Comparison of ENCODE assay signal across 12 cellular contexts in genomic region chr5:72440207-72440638, GRCh38.
DNase-seq lines count a peak whose midpoint lies in the region; ATAC-seq lines count a peak whose summit lies in the region.
"Had no signal": no experiment of that assay in that cellular context is flagged by ENCODE, and none has a peak within 500 bp of the region (broad histone marks: within the 10 kb centered on the region; RNA-seq: fewer than 3 reads in every experiment).

No MANE protein-coding gene starts in this region.

- ATAC-seq in GM18502 (IDR thresholded peaks at IDR 0.05; ENCODE audit: poor library complexity, unreplicated experiment) (peak; percentile 50), GM21619 (IDR thresholded peaks at IDR 0.05; ENCODE audit: unreplicated experiment) (peak; percentile 56), HG03460 (IDR thresholded peaks at IDR 0.05; ENCODE audit: unreplicated experiment) (peak; percentile 45), HG03521 (IDR thresholded peaks at IDR 0.05; ENCODE audit: unreplicated experiment) (no peak), HG03378 (IDR thresholded peaks at IDR 0.05; ENCODE audit: unreplicated experiment) (no peak)

- DNase-seq in myocyte (ENCODE audit: low read depth) (peak; percentile 50), DMS153 (lab: John Stamatoyannopoulos, UW) (no peak), DMS79 (lab: John Stamatoyannopoulos, UW) (no peak)
- DNase-seq: activated CD4-positive, CD25-positive, alpha-beta regulatory T cell; activated T-cell treated with anti-CD3 and anti-CD28 coated beads, Interleukin-2, amount 50 U/mL, for 1 hour; NCI-H2107; NK-92 treated with Interleukin-12 subunit alpha and Interleukin-12 subunit beta, amount 100 ng/mL, for 24 hours had no signal

Comparison
In these comparisons a context has a peak if more than half of its experiments do, and no peak if none do; other contexts are left out.
1. ATAC-seq: peak in GM18502 (single experiment), GM21619 (single experiment) and HG03460 (single experiment); none in HG03521 (single experiment) and HG03378 (single experiment).